In the genomic region with DNA sequence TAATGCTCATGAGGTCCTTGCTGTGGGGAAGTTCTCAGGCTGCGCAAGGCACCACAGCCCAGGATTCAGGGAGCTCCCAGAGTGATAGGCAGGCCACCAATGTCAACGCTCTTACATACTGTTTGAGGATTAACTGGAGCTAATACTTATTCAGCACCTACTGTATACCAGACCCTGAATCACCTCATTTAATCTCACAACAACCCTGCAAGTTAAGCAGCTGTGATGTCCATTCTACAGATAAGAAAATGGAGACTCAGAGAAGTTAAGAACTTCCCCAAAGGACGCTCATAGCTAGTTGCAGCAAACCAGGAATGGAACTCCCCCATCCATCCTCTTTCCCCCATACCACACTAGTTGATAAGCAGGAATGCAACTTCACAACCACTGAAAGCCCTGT, we compare ENCODE assay signal across 29 cellular contexts. TPM values are rescaled to one million over a fixed set of nuclear protein-coding genes. Genes with fewer than 3 reads are reported as not detected.
"Had no signal": no experiment of that assay in that cellular context is flagged by ENCODE, and none has a peak within 500 bp of the region (broad histone marks: within the 10 kb centered on the region; RNA-seq: fewer than 3 reads in every experiment).

No MANE protein-coding gene starts in this region.

- H3K27me3 Mint-ChIP-seq: memory B cell; naive B cell; stimulated activated memory B cell treated with anti-CD40 and anti-IgM and Interleukin-4, amounts not matched to agents 10 μg/mL and 1 μg/mL and 100 μg/mL, for 72 hours had no signal

- H3K4me3 Mint-ChIP-seq: memory B cell; nephron progenitor cell; stimulated activated memory B cell treated with anti-CD40 and anti-IgM and Interleukin-4, amounts not matched to agents 10 μg/mL and 1 μg/mL and 100 μg/mL, for 72 hours had no signal

- H3K4me3 ChIP-seq: coronary artery, esophagus muscularis mucosa, gastroesophageal sphincter, heart left ventricle, hepatocyte, lung, mucosa of descending colon, prostate gland, sigmoid colon, spleen, stomach, thyroid gland had no signal

- H3K9me3 ChIP-seq: esophagus muscularis mucosa, gastroesophageal sphincter, mucosa of descending colon, prostate gland, sigmoid colon, stomach, thyroid gland had no signal

- H3K27ac ChIP-seq: coronary artery, esophagus muscularis mucosa, foreskin keratinocyte, gastroesophageal sphincter, heart left ventricle, hepatocyte, prostate gland, sigmoid colon, spleen, stomach, thyroid gland had no signal

- H3K4me1 ChIP-seq: esophagus muscularis mucosa, foreskin keratinocyte, gastroesophageal sphincter, prostate gland, stomach had no signal

- H3K36me3 ChIP-seq: esophagus muscularis mucosa, gastroesophageal sphincter, heart left ventricle, prostate gland, sigmoid colon, spleen, stomach, thyroid gland had no signal

- H3K27ac Mint-ChIP-seq: nephron progenitor cell; stimulated activated memory B cell treated with anti-CD40 and anti-IgM and Interleukin-4, amounts not matched to agents 10 μg/mL and 1 μg/mL and 100 μg/mL, for 72 hours had no signal

- ATAC-seq: foreskin keratinocyte; gastroesophageal sphincter; heart left ventricle; left lobe of liver; mucosa of descending colon; right cardiac atrium; stimulated activated memory B cell treated with anti-CD40 and anti-IgM and Interleukin-4, amounts not matched to agents 10 μg/mL and 1 μg/mL and 100 μg/mL, for 72 hours had no signal

- DNase-seq: dermis blood vessel endothelial cell; effector memory CD4-positive, alpha-beta T cell; foreskin keratinocyte; heart left ventricle; kidney; mucosa of descending colon; naive B cell; nephron progenitor cell; nucleus accumbens; right cardiac atrium; sigmoid colon; spleen; stimulated activated CD4-positive, alpha-beta T cell treated with anti-CD3 and anti-CD28 coated beads, Interleukin-4, amount 100 ng/mL, for 4 hours; stomach; thyroid gland; trophoblast cell had no signal

- H3K27me3 ChIP-seq: hepatocyte, sigmoid colon, spleen, stomach, thyroid gland had no signal

RNA-seq across cellular contexts. Expression of a gene that starts 25.5 kb away (rescaled TPM):
- total RNA-seq: endothelial cell of umbilical vein, epithelial cell of proximal tubule, foreskin keratinocyte, osteocyte, renal cortical epithelial cell, sigmoid colon had no signal
- polyA plus RNA-seq: foreskin keratinocyte had no signal
